8 cellular contexts compared by ENCODE assay signal in genomic region chr4:75630932-75631320, GRCh38. TPM values are rescaled to one million over a fixed set of nuclear protein-coding genes. Genes with fewer than 3 reads are reported as not detected.
A peak's percentile ranks its signal among the peaks of the same experiment; 100 is the strongest.
DNase-seq lines count a peak whose midpoint lies in the region; ATAC-seq and TF ChIP-seq lines count a peak whose summit lies in the region.

No MANE protein-coding gene starts in this region.

- peaks cover 7% of the 10 kb centered on the region for H3F3A ChIP-seq in SK-N-SH (replicated peaks; ENCODE audit: insufficient read depth)

- H3K36me3 ChIP-seq in SK-N-SH (replicated peaks in 1 of 2; ENCODE audit: control insufficient read depth in 1 of 2, insufficient read depth in 2 of 2, low read length in 1 of 2) (no peaks in the 10 kb centered on the region), breast epithelium (no peaks in the 10 kb centered on the region), left lung (no peaks in the 10 kb centered on the region)

- peak overlapping the region; percentile 80 to 83 for H3K4me3 ChIP-seq in SK-N-SH (ENCODE audit: low read depth in 2 of 2, low read length in 1 of 2)
- peak overlapping the region; percentile 48 to 70 (median 63) for H3K4me3 ChIP-seq in breast epithelium
- peak overlapping the region; percentile 43 to 51 for H3K4me3 ChIP-seq in left lung

- peak overlapping the region; percentile 98 for H2AFZ ChIP-seq in SK-N-SH (ENCODE audit: low read depth)

- H3K9me2 ChIP-seq in SK-N-SH: no peaks in the 10 kb centered on the region

- intact Hi-C loops in breast epithelium (cut with DNase I; ENCODE audit: low total_unique reads) (no loop called here), left lung (cut with DNase I) (no loop called here)

- no peak for TF ChIP-seq EP300 in SK-N-SH (IDR thresholded peaks at IDR 0.05; ENCODE audit: borderline replicate concordance in 1 of 2, low read depth in 1 of 2, low read length in 1 of 2)

- no peak for TF ChIP-seq POLR2A in breast epithelium (IDR thresholded peaks at IDR 0.05)

- TF ChIP-seq RAD21 in SK-N-SH (IDR thresholded peaks at IDR 0.05; ENCODE audit: low read length): no peak

- H3K4me2 ChIP-seq in SK-N-SH: peak overlapping the region; percentile 91

- no peaks in the 10 kb centered on the region for H3K79me2 ChIP-seq in SK-N-SH (ENCODE audit: insufficient read depth)

- no peaks in the 10 kb centered on the region for H3K9me3 ChIP-seq in SK-N-SH
- H3K9me3 ChIP-seq in breast epithelium: no peaks in the 10 kb centered on the region
- no peaks in the 10 kb centered on the region for H3K9me3 ChIP-seq in left lung

- POLR2A ChIA-PET in SK-N-SH (lab: Yijun Ruan, JAX): interaction anchor here (1.3 kb wide), 1 partner anchor 43 kb away, joined by 3 read pairs; no protein-coding TSS in a partner anchor

- H3K27ac ChIP-seq in SK-N-SH (ENCODE audit: low read depth in 2 of 2, low read length in 1 of 2): peak overlapping the region in 1 of 2 experiments; percentile 44; a peak in 1 of 4 replicates
- H3K27ac ChIP-seq in breast epithelium: peak overlapping the region in 1 of 2 donors; percentile 54
- H3K27ac ChIP-seq in left lung: peak overlapping the region; percentile 50 to 59
- H3K27ac ChIP-seq in substantia nigra (ENCODE audit: low read depth, low read length, poor library complexity, severe bottlenecking): peak overlapping the region; percentile 24

- H3K4me1 ChIP-seq in SK-N-SH (ENCODE audit: control insufficient read depth in 1 of 2, insufficient read depth in 2 of 2, low read depth in 1 of 2, low read length in 1 of 2) (peaks cover 0 to 5% of the 10 kb centered on the region in 2 experiments; a peak in 1 of 4 replicates), breast epithelium (no peaks in the 10 kb centered on the region), left lung (peaks cover 0 to 13% of the 10 kb centered on the region in 2 donors)

- ATAC-seq in SK-N-SH treated with all-trans-retinoic acid at 6 μM for 48 hours: no peak
- peak; percentile 14 for ATAC-seq in left lung

- no peak for DNase-seq in SK-N-SH
- no peak for DNase-seq in breast epithelium (ENCODE audit: low spot score in 2 of 2)
- DNase-seq in left lung: no peak
- peak in 2 of 49 donors; percentile 16 to 35 for DNase-seq in substantia nigra (lab: John Stamatoyannopoulos, UW)
- DNase-seq in DMS53 (lab: John Stamatoyannopoulos, UW): no peak
- DNase-seq in NCI-H128 (lab: John Stamatoyannopoulos, UW; ENCODE audit: unreplicated experiment): no peak
- DNase-seq in germinal center (ENCODE audit: low spot score): no peak

- no peak for TF ChIP-seq CTCF in SK-N-SH (IDR thresholded peaks at IDR 0.05)
- no peak for TF ChIP-seq CTCF in breast epithelium (IDR thresholded peaks at IDR 0.05)
- TF ChIP-seq CTCF in left lung (IDR thresholded peaks at IDR 0.05): no peak

- CTCF ChIA-PET in SK-N-SH (lab: Yijun Ruan, JAX): interaction anchor here (1.9 kb wide), 1 partner anchor 93 kb away, joined by 10 read pairs; the partner anchor contains the start of gene USO1

- 62% methylated on average over 9 of the region's 9 CpGs for WGBS in SK-N-SH (ENCODE audit: low lambda C conversion rate)

- peak overlapping the region; percentile 63 for H3K9ac ChIP-seq in SK-N-SH

- no peaks in the 10 kb centered on the region for H4K20me1 ChIP-seq in SK-N-SH (ENCODE audit: insufficient read depth)

- no peaks in the 10 kb centered on the region for H3K27me3 ChIP-seq in SK-N-SH (ENCODE audit: insufficient read depth)
- no peaks in the 10 kb centered on the region for H3K27me3 ChIP-seq in breast epithelium
- peaks cover 0 to 20% of the 10 kb centered on the region in 2 donors for H3K27me3 ChIP-seq in left lung

TF ChIP-seq in SK-N-SH, 30 proteins besides CTCF, POLR2A, EP300 and RAD21:
- no peak for TF ChIP-seq RXRA (IDR thresholded peaks at IDR 0.05; ENCODE audit: borderline replicate concordance, low read depth)
- no peak for TF ChIP-seq MEF2A (IDR thresholded peaks at IDR 0.05; ENCODE audit: borderline replicate concordance, low read depth)
- no peak for TF ChIP-seq TCF12 (IDR thresholded peaks at IDR 0.05)
- TF ChIP-seq RCOR1 (IDR thresholded peaks at IDR 0.05; ENCODE audit: low read length): no peak
- TF ChIP-seq USF1 (IDR thresholded peaks at IDR 0.05; ENCODE audit: borderline replicate concordance, low read depth): no peak
- no peak for TF ChIP-seq NFIC (IDR thresholded peaks at IDR 0.05; ENCODE audit: borderline replicate concordance)
- TF ChIP-seq CHD2 (IDR thresholded peaks at IDR 0.05; ENCODE audit: low read length, partially characterized antibody): no peak
- TF ChIP-seq MXI1 (IDR thresholded peaks at IDR 0.05; ENCODE audit: low read depth, low read length): no peak
- no peak for TF ChIP-seq SIN3A (IDR thresholded peaks at IDR 0.05; ENCODE audit: borderline replicate concordance, low read depth, low read length)
- TF ChIP-seq MAX (IDR thresholded peaks at IDR 0.05; ENCODE audit: low read depth): no peak

TF ChIP-seq in SK-N-SH treated with all-trans-retinoic acid at 6 μM for 48 hours, 23 proteins besides CTCF, POLR2A, EP300 and RAD21:
- TF ChIP-seq PPARA (CRISPR knock-in tag; IDR thresholded peaks at IDR 0.05; ENCODE audit: borderline replicate concordance) (no peak), RARB (CRISPR knock-in tag; IDR thresholded peaks at IDR 0.05) (no peak), CSDC2 (CRISPR knock-in tag; IDR thresholded peaks at IDR 0.05) (no peak), POU6F1 (CRISPR knock-in tag; IDR thresholded peaks at IDR 0.05; ENCODE audit: borderline replicate concordance, low read depth) (no peak), TCF4 (CRISPR knock-in tag; IDR thresholded peaks at IDR 0.05; ENCODE audit: borderline replicate concordance) (no peak), ZNF70 (CRISPR knock-in tag; IDR thresholded peaks at IDR 0.05) (no peak), ZNF565 (CRISPR knock-in tag; conservative IDR thresholded peaks at IDR 0.05; ENCODE audit: low read depth) (no peak), CREB5 (CRISPR knock-in tag; IDR thresholded peaks at IDR 0.05; ENCODE audit: low read depth) (no peak)
TF ChIP-seq in SK-N-SH treated with all-trans-retinoic acid at 6 μM for 48 hours: peak in this region for 0.

RNA-seq across cellular contexts. Expression of gene CDKL2, which starts 0.6 kb away (rescaled TPM):
- polyA plus RNA-seq in SK-N-SH (2012; rRNA removed): 0.41 and 0.58 TPM in 2 replicates
- 0.58 and 0.94 TPM in 2 replicates for polyA plus RNA-seq in SK-N-SH (2012; cell fraction: cytosol; rRNA removed)
- polyA plus RNA-seq in SK-N-SH (2012; cell fraction: nucleus; rRNA removed): 1.5 and 2.3 TPM in 2 replicates
- total RNA-seq in breast epithelium (1 to 10 TPM in 2 of 3 donors, under 1 TPM in 1; 0.16 to 2.3 (median 1.6) TPM), left lung (10 to 100 TPM; 12.5 to 22.6 TPM)

RNA-seq across cellular contexts. Expression of gene G3BP2, which starts 42.3 kb away (rescaled TPM):
- polyA plus RNA-seq in SK-N-SH (2012; rRNA removed): 35.9 and 50.1 TPM in 2 replicates
- 61.6 and 66.2 TPM in 2 replicates for polyA plus RNA-seq in SK-N-SH (2012; cell fraction: cytosol; rRNA removed)
- 16.0 and 32.9 TPM in 2 replicates for polyA plus RNA-seq in SK-N-SH (2012; cell fraction: nucleus; rRNA removed)
- total RNA-seq in breast epithelium: 10 to 100 TPM; 75.4 to 92.6 (median 86.2) TPM
- total RNA-seq in left lung: 100 to 1,000 TPM; 105 to 119 TPM

Comparison
In these comparisons a context has a peak if more than half of its experiments do, and no peak if none do; other contexts are left out.
1. RNA of gene CDKL2, which starts 0.6 kb away (total RNA-seq): 12.5 to 22.6 TPM in left lung; 0.16 to 2.3 TPM in breast epithelium; every median in the first group is over 4 times any median in the second.
2. Peak in every context shown above with its lines, with median percentiles within 50 percentile points of each other: H3K4me3 ChIP-seq.